In the genomic region with DNA sequence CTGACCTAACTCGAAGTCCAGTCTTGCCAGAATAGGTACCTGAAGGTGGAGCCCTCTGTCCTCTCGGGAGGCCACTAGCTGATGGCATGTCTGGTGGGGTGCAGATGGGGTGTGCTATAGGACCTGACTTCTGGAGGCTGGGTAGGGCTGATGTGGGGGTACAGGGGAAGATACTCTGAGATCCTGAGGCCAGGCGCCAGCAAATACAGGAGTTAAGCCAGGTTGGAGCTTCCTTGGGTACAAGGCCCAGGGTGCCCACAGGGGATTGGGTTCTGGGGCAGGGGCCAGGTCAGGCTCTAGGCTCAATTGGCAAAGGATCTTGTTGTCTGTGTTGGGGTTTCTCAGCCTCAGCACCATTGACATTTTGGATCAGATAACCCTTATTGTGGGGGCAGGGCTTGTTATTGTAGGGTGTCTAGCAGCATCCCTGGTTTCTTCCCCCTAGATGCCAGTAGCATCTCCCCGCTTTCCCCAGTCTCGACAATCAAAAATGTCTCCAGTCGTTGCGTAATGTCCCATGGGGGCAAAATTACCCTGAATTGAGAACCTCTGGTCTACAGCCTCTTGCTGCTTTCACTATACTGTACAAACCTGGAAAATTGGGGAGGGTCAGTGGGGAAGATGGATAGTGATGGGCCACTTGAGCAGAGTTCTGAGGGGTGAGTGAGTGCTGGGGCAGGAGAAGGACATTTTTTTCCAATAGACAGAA, we compare ENCODE assay signal across 21 cellular contexts. TPM values are rescaled to one million over a fixed set of nuclear protein-coding genes. Genes with fewer than 3 reads are reported as not detected.
DNase-seq lines count a peak whose midpoint lies in the region; ATAC-seq, FAIRE-seq and TF ChIP-seq lines count a peak whose summit lies in the region.
"Had no signal": no experiment of that assay in that cellular context is flagged by ENCODE, and none has a peak within 500 bp of the region (broad histone marks: within the 10 kb centered on the region; RNA-seq: fewer than 3 reads in every experiment).

No MANE protein-coding gene starts in this region.

- FAIRE-seq in RCC 7860 (lab: Jason Lieb, UNC) = no peak
- FAIRE-seq: colon, frontal cortex, G401.6, GM12892 had no signal

- H3K36me3 Mint-ChIP-seq in activated naive CD8-positive, alpha-beta T cell treated with anti-CD3 and anti-CD28 coated beads, Interleukin-2, amount 10 ng/mL, durations not matched to agents 7 days and 5 days = no peaks in the 10 kb centered on the region
- H3K36me3 Mint-ChIP-seq in activated naive CD8-positive, alpha-beta T cell treated with anti-CD3 and anti-CD28 coated beads for 36 hours = no peaks in the 10 kb centered on the region

- POLR2A ChIA-PET in activated naive CD8-positive, alpha-beta T cell treated with anti-CD3 and anti-CD28 coated beads, Interleukin-2, amount 10 ng/mL, durations not matched to agents 7 days and 5 days (lab: Charles Lee) = interaction anchor here (0.6 kb wide), 2 partner anchors 96 to 491 kb away, joined by 3 to 4 read pairs; a partner anchor contains a TSS
- POLR2A ChIA-PET in PC-3 (lab: Charles Lee; ENCODE audit: unreplicated experiment) = no interaction called here

- no peak overlapping the region for H3K4me2 ChIP-seq in PC-3 (ENCODE audit: low read length)
- H3K4me2 ChIP-seq: BLaER1 had no signal

- H3K27me3 ChIP-seq in lower lobe of right lung (ENCODE audit: low read depth) (no peaks in the 10 kb centered on the region), vagina (no peaks in the 10 kb centered on the region), PC-3 (ENCODE audit: low read length) (no peaks in the 10 kb centered on the region)
- H3K27me3 ChIP-seq: BLaER1 had no signal

- H3F3A ChIP-seq in PC-3 (ENCODE audit: low read length, unreplicated experiment) = peaks cover 6% of the 10 kb centered on the region

- H3K4me3 Mint-ChIP-seq in activated naive CD8-positive, alpha-beta T cell treated with anti-CD3 and anti-CD28 coated beads, Interleukin-2, amount 10 ng/mL, durations not matched to agents 7 days and 5 days = no peak overlapping the region
- no peak overlapping the region for H3K4me3 Mint-ChIP-seq in activated naive CD8-positive, alpha-beta T cell treated with anti-CD3 and anti-CD28 coated beads for 36 hours
- H3K4me3 Mint-ChIP-seq: activated T-helper 17 cell treated with anti-CD3 and anti-CD28 coated beads, Interleukin-2, amount 50 U/mL, for 72 hours; stimulated activated naive CD8-positive, alpha-beta T cell treated with anti-CD3 and anti-CD28 coated beads, Interleukin-15, amount 100 ng/mL, for 72 hours had no signal

- no peaks in the 10 kb centered on the region for H3K9me3 Mint-ChIP-seq in activated naive CD8-positive, alpha-beta T cell treated with anti-CD3 and anti-CD28 coated beads, Interleukin-2, amount 10 ng/mL, durations not matched to agents 7 days and 5 days
- no peaks in the 10 kb centered on the region for H3K9me3 Mint-ChIP-seq in activated naive CD8-positive, alpha-beta T cell treated with anti-CD3 and anti-CD28 coated beads for 36 hours
- H3K9me3 Mint-ChIP-seq: activated T-helper 17 cell treated with anti-CD3 and anti-CD28 coated beads, Interleukin-2, amount 50 U/mL, for 72 hours; stimulated activated naive CD8-positive, alpha-beta T cell treated with anti-CD3 and anti-CD28 coated beads, Interleukin-15, amount 100 ng/mL, for 72 hours had no signal

- no peak overlapping the region for H3K9ac ChIP-seq in PC-3 (ENCODE audit: low read length)
- H3K9ac ChIP-seq: BLaER1 had no signal

- peaks cover 80% of the 10 kb centered on the region for H3K79me2 ChIP-seq in PC-3 (ENCODE audit: low read length)

- peaks cover 13% of the 10 kb centered on the region for H3K4me1 Mint-ChIP-seq in activated naive CD8-positive, alpha-beta T cell treated with anti-CD3 and anti-CD28 coated beads, Interleukin-2, amount 10 ng/mL, durations not matched to agents 7 days and 5 days
- peaks cover 12% of the 10 kb centered on the region for H3K4me1 Mint-ChIP-seq in activated naive CD8-positive, alpha-beta T cell treated with anti-CD3 and anti-CD28 coated beads for 36 hours
- H3K4me1 Mint-ChIP-seq: activated T-helper 17 cell treated with anti-CD3 and anti-CD28 coated beads, Interleukin-2, amount 50 U/mL, for 72 hours had no signal

- H3K4me1 ChIP-seq in lower lobe of right lung (peaks cover 48% of the 10 kb centered on the region), vagina (peaks cover 83% of the 10 kb centered on the region), PC-3 (ENCODE audit: insufficient read depth, low read length) (peaks cover 34% of the 10 kb centered on the region)

- H3K27ac Mint-ChIP-seq in activated naive CD8-positive, alpha-beta T cell treated with anti-CD3 and anti-CD28 coated beads, Interleukin-2, amount 10 ng/mL, durations not matched to agents 7 days and 5 days = peak overlapping the region; percentile 35
- no peak overlapping the region for H3K27ac Mint-ChIP-seq in activated naive CD8-positive, alpha-beta T cell treated with anti-CD3 and anti-CD28 coated beads for 36 hours
- H3K27ac Mint-ChIP-seq: activated T-helper 17 cell treated with anti-CD3 and anti-CD28 coated beads, Interleukin-2, amount 50 U/mL, for 72 hours had no signal

- H3K9me3 ChIP-seq in lower lobe of right lung = no peaks in the 10 kb centered on the region
- no peaks in the 10 kb centered on the region for H3K9me3 ChIP-seq in vagina
- H3K9me3 ChIP-seq in PC-3 (ENCODE audit: low read length) = no peaks in the 10 kb centered on the region
- H3K9me3 ChIP-seq: BLaER1 had no signal

- H3K4me3 ChIP-seq in lower lobe of right lung (no peak overlapping the region), skin epidermis (no peak overlapping the region), vagina (no peak overlapping the region), PC-3 (ENCODE audit: low read length) (no peak overlapping the region)
- H3K4me3 ChIP-seq: BLaER1 had no signal

- CTCF ChIA-PET in PC-3 (lab: Charles Lee) = no interaction called here

- BruUV-seq in PC-3 (replicated peaks; lab: Mats Ljungman, UMichigan) = no TSS peak

- H3K9me2 ChIP-seq in PC-3 (replicated peaks; ENCODE audit: low read length) = no peaks in the 10 kb centered on the region

- DNase-seq in activated naive CD8-positive, alpha-beta T cell treated with anti-CD3 and anti-CD28 coated beads, Interleukin-2, amount 10 ng/mL, durations not matched to agents 7 days and 5 days = no peak
- no peak for DNase-seq in activated naive CD8-positive, alpha-beta T cell treated with anti-CD3 and anti-CD28 coated beads for 36 hours
- peak; percentile 21 for DNase-seq in lower lobe of right lung
- no peak for DNase-seq in vagina (ENCODE audit: extremely low spot score in 2 of 2)
- no peak for DNase-seq in RCC 7860 (ENCODE audit: low spot score)
- DNase-seq in PC-3 = no peak
- DNase-seq: 8988T; activated CD4-positive, CD25-positive, alpha-beta regulatory T cell; activated CD8-positive, alpha-beta memory T cell treated with anti-CD3 and anti-CD28 coated beads for 24 hours; left colon; NCI-H1694 treated with DMSO at 0.1 percent for 48 hours; SIG-M5; stimulated activated naive CD8-positive, alpha-beta T cell treated with anti-CD3 and anti-CD28 coated beads, Interleukin-15, amount 100 ng/mL, for 72 hours had no signal

- no peak overlapping the region for H3K27ac ChIP-seq in lower lobe of right lung
- peak overlapping the region in 12 of 21 experiments; percentile 44 to 81 (median 65) for H3K27ac ChIP-seq in skin epidermis
- H3K27ac ChIP-seq in vagina = peak overlapping the region; percentile 76
- H3K27ac ChIP-seq in PC-3 (ENCODE audit: low read length) = no peak overlapping the region
- H3K27ac ChIP-seq: BLaER1 had no signal

- intact Hi-C loops in lower lobe of right lung (cut with DNase I) (no loop called here), vagina (cut with DNase I) (loop anchor here (10.0 kb wide), 1 partner anchor 105 kb away; no protein-coding TSS in a partner anchor), PC-3 (cut with micrococcal nuclease) (no loop called here)

- H3K27me3 Mint-ChIP-seq in activated naive CD8-positive, alpha-beta T cell treated with anti-CD3 and anti-CD28 coated beads, Interleukin-2, amount 10 ng/mL, durations not matched to agents 7 days and 5 days = peaks cover 2% of the 10 kb centered on the region
- no peaks in the 10 kb centered on the region for H3K27me3 Mint-ChIP-seq in activated naive CD8-positive, alpha-beta T cell treated with anti-CD3 and anti-CD28 coated beads for 36 hours
- H3K27me3 Mint-ChIP-seq: activated T-helper 17 cell treated with anti-CD3 and anti-CD28 coated beads, Interleukin-2, amount 50 U/mL, for 72 hours; stimulated activated naive CD8-positive, alpha-beta T cell treated with anti-CD3 and anti-CD28 coated beads, Interleukin-15, amount 100 ng/mL, for 72 hours had no signal

- no peak for TF ChIP-seq POLR2A in vagina (IDR thresholded peaks at IDR 0.05)

- TF ChIP-seq CTCF in lower lobe of right lung (IDR thresholded peaks at IDR 0.05) (no peak), vagina (IDR thresholded peaks at IDR 0.05) (no peak), PC-3 (conservative IDR thresholded peaks at IDR 0.05; ENCODE audit: low read depth, low read length) (no peak)

- ATAC-seq in activated naive CD8-positive, alpha-beta T cell treated with anti-CD3 and anti-CD28 coated beads, Interleukin-2, amount 10 ng/mL, durations not matched to agents 7 days and 5 days (ENCODE audit: low read depth) = no peak
- no peak for ATAC-seq in lower lobe of right lung
- ATAC-seq in HG02840 (IDR thresholded peaks at IDR 0.05; ENCODE audit: low FRiP score, unreplicated experiment) = no peak
- ATAC-seq in PC-3 = no peak
- ATAC-seq: activated T-helper 17 cell treated with anti-CD3 and anti-CD28 coated beads, Interleukin-2, amount 50 U/mL, for 72 hours; left colon; stimulated activated naive CD8-positive, alpha-beta T cell treated with anti-CD3 and anti-CD28 coated beads, Interleukin-15, amount 100 ng/mL, for 72 hours had no signal

- H3K36me3 ChIP-seq in lower lobe of right lung = no peaks in the 10 kb centered on the region
- H3K36me3 ChIP-seq in vagina = peaks cover 0 to under 1% of the 10 kb centered on the region in 2 donors
- H3K36me3 ChIP-seq in PC-3 (ENCODE audit: low read depth, low read length) = peaks cover 10% of the 10 kb centered on the region; the same call in 1 of the 2 replicates

- H2AFZ ChIP-seq in PC-3 (ENCODE audit: low read length) = no peak overlapping the region

- H4K20me1 ChIP-seq in PC-3 (ENCODE audit: low read length) = peaks cover 16% of the 10 kb centered on the region; the same call in 1 of the 2 replicates

RNA-seq across cellular contexts. Expression of a gene that starts 9.2 kb away (rescaled TPM):
- total RNA-seq in activated naive CD8-positive, alpha-beta T cell treated with anti-CD3 and anti-CD28 coated beads, Interleukin-2, amount 10 ng/mL, durations not matched to agents 7 days and 5 days = 1 to 10 TPM; 1.8 to 2.3 TPM
- total RNA-seq in activated naive CD8-positive, alpha-beta T cell treated with anti-CD3 and anti-CD28 coated beads for 36 hours = 1 to 10 TPM; 3.1 to 3.6 TPM
- total RNA-seq in lower lobe of right lung = 176 TPM
- total RNA-seq in vagina = 139 TPM
- 67.4 and 100 TPM in 2 replicates for total RNA-seq in PC-3 (2014; rRNA removed)

Comparison
In these comparisons a context has a peak if more than half of its experiments do, and no peak if none do; other contexts are left out.
1. H3K27ac ChIP-seq: peak in skin epidermis (12 of 21) and vagina (single experiment); none in lower lobe of right lung (single experiment) and PC-3 (single experiment).
2. RNA of a gene that starts 9.2 kb away (total RNA-seq): 176 TPM in lower lobe of right lung (single experiment), 139 TPM in vagina (single experiment) and 67.4 to 100 TPM in PC-3; 3.1 to 3.6 TPM in activated naive CD8-positive, alpha-beta T cell treated with anti-CD3 and anti-CD28 coated beads for 36 hours and 1.8 to 2.3 TPM in activated naive CD8-positive, alpha-beta T cell treated with anti-CD3 and anti-CD28 coated beads, Interleukin-2, amount 10 ng/mL, durations not matched to agents 7 days and 5 days; every median in the first group is over 10 times any median in the second.